In genomic region chr9:94874316-94874715, GRCh38 we compare ENCODE assay signal across 10 cellular contexts.
A peak's percentile ranks its signal among the peaks of the same experiment; 100 is the strongest.
DNase-seq lines count a peak whose midpoint lies in the region; ATAC-seq and TF ChIP-seq lines count a peak whose summit lies in the region.
"Had no signal": no experiment of that assay in that cellular context is flagged by ENCODE, and none has a peak within 500 bp of the region (broad histone marks: within the 10 kb centered on the region; RNA-seq: fewer than 3 reads in every experiment).

No MANE protein-coding gene starts in this region.

- no peaks in the 10 kb centered on the region for H3K9me2 ChIP-seq in hepatocyte (replicated peaks; ENCODE audit: insufficient read depth)

- H3K27ac ChIP-seq in hepatocyte = peak overlapping the region; percentile 52
- H3K27ac ChIP-seq in thyroid gland = peak overlapping the region; percentile 69 to 93 (median 78)
- H3K27ac ChIP-seq: Peyer's patch had no signal

- H3K4me1 ChIP-seq in hepatocyte (ENCODE audit: insufficient read depth) (peaks cover 16% of the 10 kb centered on the region), thyroid gland (peaks cover 49 to 68% of the 10 kb centered on the region in 2 donors)
- H3K4me1 ChIP-seq: Peyer's patch had no signal

- in situ Hi-C loops in astrocyte of the cerebellum (cut with HindIII; ENCODE audit: low sequenced_read_pairs) = no loop called here

- H3K27me3 ChIP-seq in hepatocyte = no peaks in the 10 kb centered on the region
- H3K27me3 ChIP-seq in thyroid gland = no peaks in the 10 kb centered on the region
- H3K27me3 ChIP-seq: Peyer's patch had no signal

- peaks cover 29% of the 10 kb centered on the region for H3K79me2 ChIP-seq in hepatocyte

- ATAC-seq in GM19463 (IDR thresholded peaks at IDR 0.05; ENCODE audit: unreplicated experiment) = no peak
- ATAC-seq: activated T-helper 17 cell treated with anti-CD3 and anti-CD28 coated beads, Interleukin-2, amount 50 U/mL, for 72 hours had no signal

- WGBS in hepatocyte (ENCODE audit: low lambda C conversion rate, missing lambda C conversion rate) = 67% methylated on average over 3 of the region's 3 CpGs
- WGBS in thyroid gland, 2 donors = 14 to 22% methylated on average over 3 of the region's 3 CpGs

- H2AFZ ChIP-seq in hepatocyte = no peak overlapping the region

- H3K4me3 ChIP-seq in astrocyte of the cerebellum (ENCODE audit: low read depth, low read length) (no peak overlapping the region), hepatocyte (no peak overlapping the region), thyroid gland (replicated peaks in 1 of 3) (no peak overlapping the region)
- H3K4me3 ChIP-seq: Peyer's patch had no signal

- no peak for TF ChIP-seq POLR2A in thyroid gland (IDR thresholded peaks at IDR 0.05)
- no peak for TF ChIP-seq POLR2A in erythroblast (IDR thresholded peaks at IDR 0.05; ENCODE audit: low read length)

- no peak overlapping the region for H3K4me2 ChIP-seq in hepatocyte

- H4K20me1 ChIP-seq in hepatocyte (ENCODE audit: insufficient read depth, poor library complexity, severe bottlenecking) = no peaks in the 10 kb centered on the region

- H3K9me3 ChIP-seq in hepatocyte (ENCODE audit: low read depth) (no peaks in the 10 kb centered on the region), thyroid gland (no peaks in the 10 kb centered on the region)
- H3K9me3 ChIP-seq: Peyer's patch had no signal

- DNase-seq in HT1080 (ENCODE audit: low read depth) (peak; percentile 63), astrocyte of the cerebellum (ENCODE audit: low read depth) (peak; percentile 80), hepatocyte (ENCODE audit: low spot score) (no peak), thyroid gland (no peak), NCI-H2107 (lab: John Stamatoyannopoulos, UW) (no peak), erythroblast (lab: John Stamatoyannopoulos, UW) (no peak)
- DNase-seq: activated B cell treated with CpG ODN at 0.5 μM for 24 hours, Peyer's patch had no signal

- TF ChIP-seq CTCF in astrocyte of the cerebellum (IDR thresholded peaks at IDR 0.05; ENCODE audit: low read depth, low read length, missing control alignments) (no peak), hepatocyte (IDR thresholded peaks at IDR 0.05; ENCODE audit: poor library complexity) (no peak), thyroid gland (IDR thresholded peaks at IDR 0.05) (no peak)

- H3K36me3 ChIP-seq in hepatocyte (replicated peaks; ENCODE audit: insufficient read depth, low read depth) (no peaks in the 10 kb centered on the region), thyroid gland (no peaks in the 10 kb centered on the region)
- H3K36me3 ChIP-seq: Peyer's patch had no signal

- intact Hi-C loops in thyroid gland (cut with DNase I) = no loop called here

Comparison
In these comparisons a context has a peak if more than half of its experiments do, and no peak if none do; other contexts are left out.
1. DNase-seq: peak in HT1080 (single experiment) and astrocyte of the cerebellum (single experiment); none in hepatocyte (single experiment), thyroid gland (0 of 2), NCI-H2107 (single experiment) and erythroblast (0 of 2).